12 cellular contexts compared by ENCODE assay signal in the genomic region with DNA sequence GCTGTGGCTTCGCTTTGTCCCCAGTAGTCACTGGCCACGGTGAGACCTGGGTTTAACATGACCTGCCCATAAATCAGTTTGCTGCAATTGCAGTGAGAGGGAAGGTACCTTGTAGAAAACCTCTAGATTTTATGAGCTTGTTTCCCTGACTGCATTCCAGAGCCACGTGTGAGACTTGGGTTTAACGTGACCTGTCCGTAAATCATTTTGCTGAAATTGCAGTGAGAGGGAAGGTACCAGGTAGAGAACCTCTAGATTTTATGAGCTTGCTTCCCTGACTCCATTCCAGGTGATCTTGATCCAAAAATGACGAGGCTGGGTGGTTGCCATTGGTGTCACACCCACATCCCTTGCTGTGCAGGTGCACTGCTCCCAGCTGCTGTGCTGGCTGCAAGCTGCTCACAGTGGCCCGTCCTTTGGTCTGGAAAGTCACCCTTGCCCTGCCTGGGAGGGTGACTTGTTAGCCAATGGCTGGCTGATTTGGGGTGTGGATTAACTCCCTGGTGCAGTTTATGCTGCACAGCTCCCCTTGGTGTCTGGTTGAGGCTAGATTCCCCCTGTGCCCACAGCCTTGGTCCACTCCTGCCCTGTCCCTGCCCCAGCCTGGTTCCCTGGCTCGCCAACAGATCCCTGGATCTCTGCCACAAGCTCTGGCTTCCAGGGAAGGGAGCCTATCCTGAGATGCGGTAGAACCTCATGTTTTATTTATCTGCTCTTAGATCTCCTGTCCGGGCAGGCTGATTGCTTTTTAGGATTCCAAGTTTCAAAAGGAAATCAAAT.
DNase-seq lines count a peak whose midpoint lies in the region; ATAC-seq and TF ChIP-seq lines count a peak whose summit lies in the region.
"Had no signal": no experiment of that assay in that cellular context is flagged by ENCODE, and none has a peak within 500 bp of the region (broad histone marks: within the 10 kb centered on the region; RNA-seq: fewer than 3 reads in every experiment).

No MANE protein-coding gene starts in this region.

- H3K27ac ChIP-seq in right cardiac atrium (ENCODE audit: low read length), result peak overlapping the region; percentile 88

- no peaks in the 10 kb centered on the region for H3K27me3 ChIP-seq in right cardiac atrium (ENCODE audit: control insufficient read depth, insufficient read depth)

- peak; percentile 96 for DNase-seq in LNCaP clone FGC (ENCODE audit: low read depth)
- peak; percentile 34 for DNase-seq in astrocyte of the hippocampus (ENCODE audit: low read depth, low spot score)
- DNase-seq in right cardiac atrium, result peak; percentile 33 to 73 (median 67)
- DNase-seq in renal cortical epithelial cell (ENCODE audit: low read depth), result peak; percentile 19
- DNase-seq in T-helper 1 cell, result no peak
- no peak for DNase-seq in activated CD4-positive, CD25-positive, alpha-beta regulatory T cell treated with anti-CD3 and anti-CD28 coated beads, Interleukin-2, amount 50 U/mL, for 72 hours
- no peak for DNase-seq in GM03348 (ENCODE audit: low spot score)
- DNase-seq: activated naive CD4-positive, alpha-beta T cell treated with Interleukin-2 at 50 U/mL for 16 hours; natural killer cell; NCI-H1694 treated with DMSO at 0.1 percent for 48 hours; T-helper 17 cell had no signal

- intact Hi-C loops in right cardiac atrium (cut with DNase I), result no loop called here

- H3K4me3 ChIP-seq in LNCaP clone FGC (ENCODE audit: low read depth, low read length), result no peak overlapping the region
- H3K4me3 ChIP-seq in right cardiac atrium (ENCODE audit: low read length), result no peak overlapping the region

- ATAC-seq in right cardiac atrium (peak; percentile 38 to 49), HG03469 (IDR thresholded peaks at IDR 0.05; ENCODE audit: unreplicated experiment) (no peak)
- ATAC-seq: natural killer cell, T-helper 17 cell had no signal

- H3K9me3 ChIP-seq in right cardiac atrium (ENCODE audit: control insufficient read depth, low read length), result no peaks in the 10 kb centered on the region

- no peak for TF ChIP-seq CTCF in LNCaP clone FGC (IDR thresholded peaks at IDR 0.05; ENCODE audit: control insufficient read depth, extremely low read depth, insufficient read depth)

- WGBS in right cardiac atrium, result 49% methylated on average over 10 of the region's 10 CpGs

- peaks cover 14% of the 10 kb centered on the region for H3K4me1 ChIP-seq in right cardiac atrium (ENCODE audit: control insufficient read depth, insufficient read depth, low read length)

Comparison
In these comparisons a context has a peak if more than half of its experiments do, and no peak if none do; other contexts are left out.
1. DNase-seq: peak in LNCaP clone FGC (single experiment), astrocyte of the hippocampus (single experiment), right cardiac atrium (3 of 3) and renal cortical epithelial cell (single experiment); none in T-helper 1 cell (0 of 5), activated CD4-positive, CD25-positive, alpha-beta regulatory T cell treated with anti-CD3 and anti-CD28 coated beads, Interleukin-2, amount 50 U/mL, for 72 hours (single experiment) and GM03348 (single experiment).